ENCODE assay signal across 8 cellular contexts in genomic region chr19:45251452-45252354, GRCh38. TPM values are rescaled to one million over a fixed set of nuclear protein-coding genes. Genes with fewer than 3 reads are reported as not detected.
DNase-seq lines count a peak whose midpoint lies in the region; ATAC-seq and TF ChIP-seq lines count a peak whose summit lies in the region.

No MANE protein-coding gene starts in this region.

- H3K27ac ChIP-seq in foreskin keratinocyte (peak overlapping the region; percentile 42), psoas muscle (peak overlapping the region; percentile 66)

- peak; percentile 16 for DNase-seq in activated CD4-positive, alpha-beta T cell treated with anti-CD3 and anti-CD28 coated beads for 48 hours
- DNase-seq in activated CD4-positive, alpha-beta T cell treated with anti-CD3 and anti-CD28 coated beads, Interleukin-2, amount 50 U/mL, for 4 hours: no peak
- no peak for DNase-seq in activated CD8-positive, alpha-beta memory T cell treated with anti-CD3 and anti-CD28 coated beads, Interleukin-2, amount 10 ng/mL, durations not matched to agents 7 days and 5 days
- DNase-seq in foreskin keratinocyte: no peak
- DNase-seq in psoas muscle: peak in 1 of 2 donors; percentile 59
- DNase-seq in COLO829 (ENCODE audit: low spot score): no peak
- no peak for DNase-seq in NOMO-1 treated with dmso at 0.1 percent for 144 hours (lab: John Stamatoyannopoulos, UW; ENCODE audit: unreplicated experiment)

- H3K27me3 Mint-ChIP-seq in activated CD8-positive, alpha-beta memory T cell treated with anti-CD3 and anti-CD28 coated beads, Interleukin-2, amount 10 ng/mL, durations not matched to agents 7 days and 5 days: peaks cover 2% of the 10 kb centered on the region

- CTCF ChIA-PET in activated CD8-positive, alpha-beta memory T cell treated with anti-CD3 and anti-CD28 coated beads, Interleukin-2, amount 10 ng/mL, durations not matched to agents 7 days and 5 days (lab: Charles Lee): interaction anchor here (0.8 to 1.8 kb wide), 4 partner anchors 73 to 227 kb away, joined by 3 to 4 read pairs (median 4); partner anchors contain the start of gene BLOC1S3

- no peaks in the 10 kb centered on the region for H3K9me3 ChIP-seq in psoas muscle

- H3K27me3 ChIP-seq in foreskin keratinocyte (no peaks in the 10 kb centered on the region), psoas muscle (ENCODE audit: insufficient read depth in 3 of 3, low read length in 2 of 3) (no peaks in the 10 kb centered on the region)

- WGBS in psoas muscle, 3 donors: 2 to 11% (median 3%) methylated on average over 22 to 57 of the region's 57 CpGs

- H3K4me3 ChIP-seq in psoas muscle: peak overlapping the region; percentile 88

- peak; percentile 52 for ATAC-seq in activated CD8-positive, alpha-beta memory T cell treated with anti-CD3 and anti-CD28 coated beads, Interleukin-2, amount 10 ng/mL, durations not matched to agents 7 days and 5 days
- ATAC-seq in foreskin keratinocyte: no peak
- ATAC-seq in psoas muscle: peak in 3 of 4 donors; percentile 26 to 37 (median 29)
- no peak for ATAC-seq in HG02970 (IDR thresholded peaks at IDR 0.05; ENCODE audit: low FRiP score, unreplicated experiment)

- H3K36me3 ChIP-seq in psoas muscle (ENCODE audit: insufficient read depth in 1 of 2, low read depth in 1 of 2): no peaks in the 10 kb centered on the region

- H3K4me3 Mint-ChIP-seq in activated CD8-positive, alpha-beta memory T cell treated with anti-CD3 and anti-CD28 coated beads, Interleukin-2, amount 10 ng/mL, durations not matched to agents 7 days and 5 days: peak overlapping the region; percentile 73

- no peak for TF ChIP-seq CTCF in foreskin keratinocyte (conservative IDR thresholded peaks at IDR 0.05)
- TF ChIP-seq CTCF in psoas muscle (IDR thresholded peaks at IDR 0.05): no peak

- intact Hi-C loops in psoas muscle (cut with DNase I): loop anchor here (5.0 kb wide), 1 partner anchor 86 kb away; no protein-coding TSS in a partner anchor

- H3K36me3 Mint-ChIP-seq in activated CD8-positive, alpha-beta memory T cell treated with anti-CD3 and anti-CD28 coated beads, Interleukin-2, amount 10 ng/mL, durations not matched to agents 7 days and 5 days: no peaks in the 10 kb centered on the region

- H3K4me1 Mint-ChIP-seq in activated CD8-positive, alpha-beta memory T cell treated with anti-CD3 and anti-CD28 coated beads, Interleukin-2, amount 10 ng/mL, durations not matched to agents 7 days and 5 days: peaks cover 35% of the 10 kb centered on the region

- no peaks in the 10 kb centered on the region for H3K4me1 ChIP-seq in foreskin keratinocyte
- peaks cover 16% of the 10 kb centered on the region for H3K4me1 ChIP-seq in psoas muscle

- peak overlapping the region; percentile 61 for H3K27ac Mint-ChIP-seq in activated CD8-positive, alpha-beta memory T cell treated with anti-CD3 and anti-CD28 coated beads, Interleukin-2, amount 10 ng/mL, durations not matched to agents 7 days and 5 days

- H3K9me3 Mint-ChIP-seq in activated CD8-positive, alpha-beta memory T cell treated with anti-CD3 and anti-CD28 coated beads, Interleukin-2, amount 10 ng/mL, durations not matched to agents 7 days and 5 days (ENCODE audit: low read depth): no peaks in the 10 kb centered on the region

RNA-seq across cellular contexts. Expression of gene MARK4, which starts 0.6 kb away (rescaled TPM):
- total RNA-seq in activated CD8-positive, alpha-beta memory T cell treated with anti-CD3 and anti-CD28 coated beads, Interleukin-2, amount 10 ng/mL, durations not matched to agents 7 days and 5 days: 10 to 100 TPM; 25.9 to 29.4 TPM
- total RNA-seq in foreskin keratinocyte (16.6 and 17.5 TPM in 2 replicates), psoas muscle (10 to 100 TPM; 29.7 to 37.7 (median 34.4) TPM)
- polyA plus RNA-seq in foreskin keratinocyte (18.5 and 20.8 TPM in 2 replicates), psoas muscle (10 to 100 TPM; 11.0 to 12.5 (median 12.4) TPM)

RNA-seq across cellular contexts. Expression of gene EXOC3L2, which starts 6.5 kb away (rescaled TPM):
- not detected for total RNA-seq in activated CD8-positive, alpha-beta memory T cell treated with anti-CD3 and anti-CD28 coated beads, Interleukin-2, amount 10 ng/mL, durations not matched to agents 7 days and 5 days
- total RNA-seq in foreskin keratinocyte (0.27 and 0.60 TPM in 2 replicates), psoas muscle (1 to 10 TPM in 1 of 4 donors, under 1 TPM in 3; 0.62 to 1.3 (median 0.70) TPM)
- polyA plus RNA-seq in foreskin keratinocyte (0.37 and 0.41 TPM in 2 replicates), psoas muscle (under 1 TPM; 0.17 to 0.53 (median 0.28) TPM)

Comparison
In these comparisons a context has a peak if more than half of its experiments do, and no peak if none do; other contexts are left out.
1. ATAC-seq: peak in activated CD8-positive, alpha-beta memory T cell treated with anti-CD3 and anti-CD28 coated beads, Interleukin-2, amount 10 ng/mL, durations not matched to agents 7 days and 5 days (single experiment) and psoas muscle (3 of 4); none in foreskin keratinocyte (single experiment) and HG02970 (single experiment).